In the genomic region with DNA sequence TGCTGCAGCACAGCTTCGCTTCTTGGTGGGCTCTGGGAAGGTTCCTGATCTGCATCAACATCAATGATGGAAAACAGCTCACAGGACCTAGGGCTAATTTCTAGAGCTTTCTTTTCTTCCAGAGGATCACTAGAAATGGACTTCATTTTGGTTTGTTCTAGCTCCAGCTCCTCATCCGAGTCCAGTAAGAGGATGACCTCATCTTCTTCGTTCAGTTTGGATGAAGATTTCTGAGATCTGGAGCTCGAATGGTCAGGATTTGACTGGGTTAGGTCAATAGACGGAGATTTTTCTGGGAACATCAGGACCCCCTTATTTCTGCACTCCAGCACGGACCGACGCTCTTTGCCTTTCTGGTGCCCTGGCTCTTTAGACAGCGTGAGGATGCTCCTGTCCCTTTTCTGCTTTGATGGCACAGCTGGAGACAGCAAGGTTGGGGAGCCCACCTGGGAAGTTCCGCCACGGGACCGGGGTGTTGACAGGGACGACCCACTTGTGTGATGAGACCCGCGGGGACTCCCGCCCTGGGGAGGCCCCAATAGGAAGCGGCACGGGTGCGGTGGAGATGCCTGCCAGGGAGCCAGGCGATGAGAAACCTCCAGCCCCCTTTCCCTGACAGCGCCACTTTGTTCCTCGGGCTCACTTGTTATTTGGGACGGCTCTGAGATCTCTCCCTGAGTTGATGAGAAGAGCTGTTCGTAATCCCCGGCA, we compare ENCODE assay signal across 1 cellular context.
TF ChIP-seq lines count a peak whose summit lies in the region.

No MANE protein-coding gene starts in this region.

TF ChIP-seq in SK-N-SH, 30 proteins besides CTCF, POLR2A, EP300 and RAD21 (continued from another document):
- TF ChIP-seq, protein P1, sequence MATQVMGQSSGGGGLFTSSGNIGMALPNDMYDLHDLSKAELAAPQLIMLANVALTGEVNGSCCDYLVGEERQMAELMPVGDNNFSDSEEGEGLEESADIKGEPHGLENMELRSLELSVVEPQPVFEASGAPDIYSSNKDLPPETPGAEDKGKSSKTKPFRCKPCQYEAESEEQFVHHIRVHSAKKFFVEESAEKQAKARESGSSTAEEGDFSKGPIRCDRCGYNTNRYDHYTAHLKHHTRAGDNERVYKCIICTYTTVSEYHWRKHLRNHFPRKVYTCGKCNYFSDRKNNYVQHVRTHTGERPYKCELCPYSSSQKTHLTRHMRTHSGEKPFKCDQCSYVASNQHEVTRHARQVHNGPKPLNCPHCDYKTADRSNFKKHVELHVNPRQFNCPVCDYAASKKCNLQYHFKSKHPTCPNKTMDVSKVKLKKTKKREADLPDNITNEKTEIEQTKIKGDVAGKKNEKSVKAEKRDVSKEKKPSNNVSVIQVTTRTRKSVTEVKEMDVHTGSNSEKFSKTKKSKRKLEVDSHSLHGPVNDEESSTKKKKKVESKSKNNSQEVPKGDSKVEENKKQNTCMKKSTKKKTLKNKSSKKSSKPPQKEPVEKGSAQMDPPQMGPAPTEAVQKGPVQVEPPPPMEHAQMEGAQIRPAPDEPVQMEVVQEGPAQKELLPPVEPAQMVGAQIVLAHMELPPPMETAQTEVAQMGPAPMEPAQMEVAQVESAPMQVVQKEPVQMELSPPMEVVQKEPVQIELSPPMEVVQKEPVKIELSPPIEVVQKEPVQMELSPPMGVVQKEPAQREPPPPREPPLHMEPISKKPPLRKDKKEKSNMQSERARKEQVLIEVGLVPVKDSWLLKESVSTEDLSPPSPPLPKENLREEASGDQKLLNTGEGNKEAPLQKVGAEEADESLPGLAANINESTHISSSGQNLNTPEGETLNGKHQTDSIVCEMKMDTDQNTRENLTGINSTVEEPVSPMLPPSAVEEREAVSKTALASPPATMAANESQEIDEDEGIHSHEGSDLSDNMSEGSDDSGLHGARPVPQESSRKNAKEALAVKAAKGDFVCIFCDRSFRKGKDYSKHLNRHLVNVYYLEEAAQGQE (IDR thresholded peaks at IDR 0.05; ENCODE audit: low read depth, low read length), result no peak
- TF ChIP-seq FOSL2 (IDR thresholded peaks at IDR 0.05; ENCODE audit: borderline replicate concordance, low read depth), result no peak
- TF ChIP-seq RXRA (IDR thresholded peaks at IDR 0.05; ENCODE audit: borderline replicate concordance, low read depth), result no peak
